8 cellular contexts compared by ENCODE assay signal in the genomic region with DNA sequence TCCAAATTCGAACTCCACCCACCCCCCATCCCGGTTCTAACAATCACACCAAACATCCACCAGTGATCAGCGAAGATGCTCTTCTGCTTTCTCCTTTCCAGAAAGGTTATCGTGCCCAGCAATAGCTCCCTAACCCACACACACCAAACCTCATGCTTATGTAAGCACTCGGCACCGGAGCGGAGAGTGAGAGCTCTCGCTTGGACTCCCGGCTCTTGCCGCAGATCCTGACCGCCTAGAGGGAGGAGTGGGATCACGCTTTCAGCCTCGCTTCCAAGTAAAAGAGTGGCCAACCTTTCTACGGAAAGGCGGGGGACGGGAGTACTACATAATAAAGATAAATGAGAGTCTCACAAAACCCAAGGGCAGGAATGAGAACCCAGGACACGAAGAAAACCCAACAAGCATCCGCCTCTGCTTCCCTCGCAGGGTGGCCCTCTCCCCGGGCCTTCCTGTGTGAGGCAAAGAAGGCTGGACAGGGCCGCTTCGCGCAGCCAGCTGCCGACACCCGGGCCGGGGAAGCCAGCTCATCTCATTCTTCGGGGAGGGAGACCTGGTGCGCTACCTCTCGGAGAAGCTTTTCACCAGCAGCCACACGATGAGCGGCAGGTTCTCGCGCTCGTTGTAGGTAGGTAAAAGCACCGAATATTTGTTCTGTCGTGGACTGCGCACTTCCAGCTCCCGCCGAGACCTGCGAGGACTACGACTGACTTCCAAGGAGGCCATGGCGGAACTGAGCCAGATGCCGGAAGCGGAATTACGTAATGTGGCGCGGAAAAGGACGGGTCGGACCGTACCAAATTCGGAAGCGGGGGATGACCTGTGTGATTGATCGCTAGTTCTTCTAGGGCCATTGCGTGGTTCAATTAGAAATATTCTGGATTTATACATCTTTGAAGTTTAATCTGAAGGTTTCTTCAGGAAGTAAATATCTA. TPM values are rescaled to one million over a fixed set of nuclear protein-coding genes. Genes with fewer than 3 reads are reported as not detected.
DNase-seq lines count a peak whose midpoint lies in the region; ATAC-seq, FAIRE-seq and TF ChIP-seq lines count a peak whose summit lies in the region.

A gene (minus strand): TSS at position 735 of the 935 bp plus-strand sequence. CDS start 9 bp downstream, at position 726.

- no peaks in the 10 kb centered on the region for H3K27me3 Mint-ChIP-seq in T-helper 1 cell treated with Interleukin-12 subunit alpha and Interleukin-12 subunit beta and Interleukin-4 antibody, amounts not matched to agents 30 μg/mL and 1 μg/mL, for 36 hours (ENCODE audit: low read depth)

- H3K36me3 Mint-ChIP-seq in T-helper 1 cell treated with Interleukin-12 subunit alpha and Interleukin-12 subunit beta and Interleukin-4 antibody, amounts not matched to agents 30 μg/mL and 1 μg/mL, for 36 hours (ENCODE audit: low read depth) = peaks cover 15% of the 10 kb centered on the region

- in situ Hi-C loops in GM13976 (cut with MboI; ENCODE audit: low sequenced_read_pairs, unreplicated experiment) = no loop called here

- H3K27me3 ChIP-seq in right atrium auricular region = no peaks in the 10 kb centered on the region

- H3K9me3 Mint-ChIP-seq in T-helper 1 cell treated with Interleukin-12 subunit alpha and Interleukin-12 subunit beta and Interleukin-4 antibody, amounts not matched to agents 30 μg/mL and 1 μg/mL, for 36 hours = no peaks in the 10 kb centered on the region

- FAIRE-seq in urothelium cell line (lab: Jason Lieb, UNC) = peak; percentile 92

- peak; percentile 91 for DNase-seq in GM13976 (ENCODE audit: low spot score)
- DNase-seq in NCI-H1436 treated with DMSO at 0.1 percent for 48 hours (lab: John Stamatoyannopoulos, UW) = peak; percentile 69
- DNase-seq in amniotic stem cell (lab: John Stamatoyannopoulos, UW) = peak; percentile 91
- peak; percentile 90 for DNase-seq in right atrium auricular region (ENCODE audit: low spot score)
- DNase-seq in pulmonary artery endothelial cell (ENCODE audit: low read depth, low spot score) = peak; percentile 78
- DNase-seq in urothelium cell line (ENCODE audit: low spot score) = peak; percentile 96

- H3K4me1 ChIP-seq in right atrium auricular region = peaks cover 0 to 46% of the 10 kb centered on the region in 2 donors

- H3K4me1 Mint-ChIP-seq in T-helper 1 cell treated with Interleukin-12 subunit alpha and Interleukin-12 subunit beta and Interleukin-4 antibody, amounts not matched to agents 30 μg/mL and 1 μg/mL, for 36 hours (ENCODE audit: low read depth) = peaks cover 41% of the 10 kb centered on the region

- H3K36me3 ChIP-seq in right atrium auricular region = peaks cover 16% of the 10 kb centered on the region

- H3K27ac Mint-ChIP-seq in T-helper 1 cell treated with Interleukin-12 subunit alpha and Interleukin-12 subunit beta and Interleukin-4 antibody, amounts not matched to agents 30 μg/mL and 1 μg/mL, for 36 hours = peak within 1 kb of the TSS; percentile 96

- H3K9me3 ChIP-seq in right atrium auricular region = no peaks in the 10 kb centered on the region

- peak; percentile 92 for ATAC-seq in HG02798 (IDR thresholded peaks at IDR 0.05; ENCODE audit: poor library complexity, unreplicated experiment)

- TF ChIP-seq CTCF in GM13976 (IDR thresholded peaks at IDR 0.05; ENCODE audit: borderline replicate concordance, control extremely low read depth, extremely low read depth, insufficient read depth, missing control alignments) (no peak), right atrium auricular region (IDR thresholded peaks at IDR 0.05) (peak in 1 of 2 donors; percentile 8)

- peak within 1 kb of the TSS; percentile 96 to 99 for H3K4me3 ChIP-seq in right atrium auricular region

- H3K4me3 Mint-ChIP-seq in T-helper 1 cell treated with Interleukin-12 subunit alpha and Interleukin-12 subunit beta and Interleukin-4 antibody, amounts not matched to agents 30 μg/mL and 1 μg/mL, for 36 hours = peak within 1 kb of the TSS; percentile 93

- peak within 1 kb of the TSS; percentile 89 to 91 for H3K27ac ChIP-seq in right atrium auricular region

RNA-seq across cellular contexts. Expression of the gene that starts here (rescaled TPM):
- total RNA-seq in right atrium auricular region = 10 to 100 TPM; 35.0 to 78.1 TPM
- 64.8 and 66.5 TPM in 2 replicates for total RNA-seq in pulmonary artery endothelial cell

Comparison
In these comparisons a context has a peak if more than half of its experiments do, and no peak if none do; other contexts are left out.
1. Peak in every context shown above with its lines: DNase-seq, ATAC-seq, H3K4me3 ChIP-seq and H3K27ac ChIP-seq.